ENCODE assay signal across 18 cellular contexts in the genomic region with DNA sequence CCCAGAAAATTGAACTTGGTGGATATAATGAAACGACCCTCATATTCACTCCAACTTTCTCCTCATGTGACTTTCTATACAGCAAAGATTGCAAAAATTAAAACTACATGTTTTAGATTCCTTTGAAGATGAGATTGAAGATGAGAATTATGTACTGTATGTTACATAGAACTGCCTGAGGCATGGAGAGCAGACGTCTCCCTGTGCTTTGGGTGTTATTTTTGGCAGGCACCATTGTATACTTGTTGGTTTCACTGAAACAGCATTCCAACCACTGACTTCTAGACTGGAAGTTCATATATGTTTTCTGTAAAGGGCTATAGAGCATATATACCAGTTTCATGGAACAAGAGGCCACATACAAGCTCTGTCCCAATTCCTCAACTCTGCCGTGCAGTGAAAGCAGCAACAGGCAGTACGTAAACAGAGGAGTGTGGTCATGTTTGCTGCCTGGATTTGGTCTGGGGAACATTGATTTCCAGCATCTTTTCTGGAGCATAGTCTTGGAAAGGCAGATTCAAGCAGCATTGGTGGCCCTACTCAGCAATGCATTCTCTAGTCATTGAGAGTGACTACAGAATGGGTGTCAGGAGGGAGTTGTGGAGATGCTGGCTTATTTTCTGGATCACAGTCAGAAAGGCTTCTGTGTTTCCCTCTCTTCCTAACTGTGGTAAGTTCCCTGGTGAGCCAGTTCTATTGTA. TPM values are rescaled to one million over a fixed set of nuclear protein-coding genes. Genes with fewer than 3 reads are reported as not detected.
DNase-seq lines count a peak whose midpoint lies in the region; TF ChIP-seq lines count a peak whose summit lies in the region.
"Had no signal": no experiment of that assay in that cellular context is flagged by ENCODE, and none has a peak within 500 bp of the region (broad histone marks: within the 10 kb centered on the region; RNA-seq: fewer than 3 reads in every experiment).

No MANE protein-coding gene starts in this region.

- H3K36me3 ChIP-seq in breast epithelium = no peaks in the 10 kb centered on the region
- H3K36me3 ChIP-seq: Peyer's patch, SJCRH30 had no signal

- POLR2A ChIA-PET in MCF 10A (lab: Yijun Ruan, JAX) = no interaction called here

- no peaks in the 10 kb centered on the region for H3K36me3 Mint-ChIP-seq in MCF 10A (ENCODE audit: insufficient read depth, unreplicated experiment)
- H3K36me3 Mint-ChIP-seq: CD8-positive, alpha-beta T cell had no signal

- CTCF ChIA-PET in MCF 10A (lab: Yijun Ruan, JAX) = interaction anchor here (0.6 to 0.9 kb wide), 5 partner anchors 12 to 1129 kb away, joined by 3 to 4 read pairs (median 3); no protein-coding TSS in a partner anchor

- DNase-seq in MCF 10A (ENCODE audit: unreplicated experiment) = peak; percentile 6
- no peak for DNase-seq in breast epithelium (ENCODE audit: low spot score in 2 of 2)
- peak; percentile 8 for DNase-seq in epithelial cell of esophagus (ENCODE audit: low read depth)
- peak; percentile 12 for DNase-seq in pons (ENCODE audit: low spot score)
- no peak for DNase-seq in stimulated activated naive CD4-positive, alpha-beta T cell treated with Interleukin-2 at 50 U/mL for 16 hours (lab: John Stamatoyannopoulos, UW)
- no peak for DNase-seq in erythroblast (lab: John Stamatoyannopoulos, UW)
- DNase-seq in activated naive CD4-positive, alpha-beta T cell treated with Interleukin-2 at 50 U/mL for 16 hours = no peak
- DNase-seq: AML-193; CD8-positive, alpha-beta T cell; DMS153; H9; KBM-7; NCI-H510A; NCI-H774; Peyer's patch; SJCRH30 had no signal

- H3K9me3 Mint-ChIP-seq in MCF 10A (ENCODE audit: unreplicated experiment) = no peaks in the 10 kb centered on the region

- H3K27me3 ChIP-seq in breast epithelium = no peaks in the 10 kb centered on the region
- H3K27me3 ChIP-seq: Peyer's patch, SJCRH30 had no signal

- H3K4me3 Mint-ChIP-seq in MCF 10A (ENCODE audit: unreplicated experiment) = no peak overlapping the region
- H3K4me3 Mint-ChIP-seq: CD8-positive, alpha-beta T cell; H9 had no signal

- intact Hi-C loops in MCF 10A (cut with micrococcal nuclease) = no loop called here
- intact Hi-C loops in breast epithelium (cut with DNase I; ENCODE audit: low total_unique reads) = no loop called here

- TF ChIP-seq CTCF in MCF 10A (IDR thresholded peaks at IDR 0.05; ENCODE audit: unreplicated experiment) (no peak), breast epithelium (IDR thresholded peaks at IDR 0.05) (no peak), epithelial cell of esophagus (IDR thresholded peaks at IDR 0.05; ENCODE audit: insufficient read depth, low read depth, low read length, missing control alignments) (no peak)

- no peak overlapping the region for H3K27ac ChIP-seq in breast epithelium
- H3K27ac ChIP-seq: Peyer's patch, SJCRH30 had no signal

- peaks cover 4% of the 10 kb centered on the region for H3K4me1 Mint-ChIP-seq in MCF 10A (ENCODE audit: insufficient read depth, unreplicated experiment)
- H3K4me1 Mint-ChIP-seq: H9 had no signal

- TF ChIP-seq POLR2A in breast epithelium (IDR thresholded peaks at IDR 0.05) (no peak), erythroblast (IDR thresholded peaks at IDR 0.05; ENCODE audit: low read length) (no peak)

- H3K4me3 ChIP-seq in breast epithelium = no peak overlapping the region
- no peak overlapping the region for H3K4me3 ChIP-seq in epithelial cell of esophagus (ENCODE audit: low read length)
- H3K4me3 ChIP-seq: Peyer's patch, SJCRH30 had no signal

- H3K27me3 Mint-ChIP-seq in MCF 10A (ENCODE audit: insufficient read depth, unreplicated experiment) = peaks cover 19% of the 10 kb centered on the region

- H3K27ac Mint-ChIP-seq in MCF 10A (ENCODE audit: low read depth, unreplicated experiment) = no peak overlapping the region
- H3K27ac Mint-ChIP-seq: CD8-positive, alpha-beta T cell; H9 had no signal

- H3K4me1 ChIP-seq in breast epithelium = no peaks in the 10 kb centered on the region
- H3K4me1 ChIP-seq: Peyer's patch, SJCRH30 had no signal

- H3K9me3 ChIP-seq in breast epithelium = no peaks in the 10 kb centered on the region
- H3K9me3 ChIP-seq: Peyer's patch, SJCRH30 had no signal

- no TSS peak for BruUV-seq in MCF 10A (replicated peaks; lab: Mats Ljungman, UMichigan)

RNA-seq across cellular contexts. Expression of a gene that starts 57.7 kb away (rescaled TPM):
- total RNA-seq in MCF 10A (2022) (not detected in 2 replicates), breast epithelium (10 to 100 TPM in 1 of 3 donors, 1 to 10 TPM in 2; 1.1 to 16.4 (median 7.2) TPM)
- total RNA-seq: CD8-positive, alpha-beta T cell; G401; OCI-LY7 had no signal

Comparison
In these comparisons a context has a peak if more than half of its experiments do, and no peak if none do; other contexts are left out.
1. DNase-seq: peak in MCF 10A (single experiment), epithelial cell of esophagus (single experiment) and pons (single experiment); none in breast epithelium (0 of 2), stimulated activated naive CD4-positive, alpha-beta T cell treated with Interleukin-2 at 50 U/mL for 16 hours (single experiment), erythroblast (0 of 2) and activated naive CD4-positive, alpha-beta T cell treated with Interleukin-2 at 50 U/mL for 16 hours (single experiment).